Comparison of ENCODE assay signal across 29 cellular contexts in genomic region chr2:209008636-209009287, GRCh38.
"Had no signal": no experiment of that assay in that cellular context is flagged by ENCODE, and none has a peak within 500 bp of the region (broad histone marks: within the 10 kb centered on the region; RNA-seq: fewer than 3 reads in every experiment).

No MANE protein-coding gene starts in this region.

- H3K27me3 Mint-ChIP-seq: activated CD4-positive, alpha-beta T cell treated with anti-CD3 and anti-CD28 coated beads, Interleukin-2, amount 10 ng/mL, durations not matched to agents 24 days and 14 days; activated naive CD4-positive, alpha-beta T cell treated with anti-CD3 and anti-CD28 coated beads, Interleukin-2, amount 50 U/mL, for 24 hours; activated naive CD8-positive, alpha-beta T cell treated with anti-CD3 and anti-CD28 coated beads, Interleukin-2, amount 10 ng/mL, durations not matched to agents 7 days and 5 days; activated T-cell treated with anti-CD3 and anti-CD28 coated beads, Interleukin-2, amount 50 U/mL, for 24 hours; central memory CD8-positive, alpha-beta T cell; T-cell; T-helper 17 cell had no signal

- H3K4me1 Mint-ChIP-seq: activated CD4-positive, alpha-beta T cell treated with anti-CD3 and anti-CD28 coated beads, Interleukin-2, amount 10 ng/mL, durations not matched to agents 24 days and 14 days; activated naive CD4-positive, alpha-beta T cell treated with anti-CD3 and anti-CD28 coated beads, Interleukin-2, amount 50 U/mL, for 24 hours; activated naive CD8-positive, alpha-beta T cell treated with anti-CD3 and anti-CD28 coated beads, Interleukin-2, amount 10 ng/mL, durations not matched to agents 7 days and 5 days; central memory CD8-positive, alpha-beta T cell; T-cell; T-helper 17 cell had no signal

- H3K36me3 Mint-ChIP-seq: activated naive CD4-positive, alpha-beta T cell treated with anti-CD3 and anti-CD28 coated beads, Interleukin-2, amount 50 U/mL, for 24 hours; activated naive CD8-positive, alpha-beta T cell treated with anti-CD3 and anti-CD28 coated beads, Interleukin-2, amount 10 ng/mL, durations not matched to agents 7 days and 5 days; T-cell had no signal

- H3K27ac Mint-ChIP-seq: activated CD4-positive, alpha-beta T cell treated with anti-CD3 and anti-CD28 coated beads, Interleukin-2, amount 10 ng/mL, durations not matched to agents 24 days and 14 days; activated CD8-positive, alpha-beta T cell treated with anti-CD3 and anti-CD28 coated beads, Interleukin-2, amount 10 ng/mL, durations not matched to agents 7 days and 5 days; activated naive CD4-positive, alpha-beta T cell treated with anti-CD3 and anti-CD28 coated beads, Interleukin-2, amount 50 U/mL, for 24 hours; activated naive CD8-positive, alpha-beta T cell treated with anti-CD3 and anti-CD28 coated beads, Interleukin-2, amount 10 ng/mL, durations not matched to agents 7 days and 5 days; activated T-cell treated with anti-CD3 and anti-CD28 coated beads, Interleukin-2, amount 50 U/mL, for 24 hours; activated T-helper 2 cell treated with anti-CD3 and anti-CD28 coated beads, Interferon-gamma antibody, Interleukin-2, Interleukin-4, amounts not matched to agents 10 μg/mL and 5 μg/mL and 100 μg/mL, durations not matched to agents 14 hours and 24 hours and 36 hours; T-cell; T-helper 17 cell had no signal

- H3K9me3 Mint-ChIP-seq: activated CD4-positive, alpha-beta T cell treated with anti-CD3 and anti-CD28 coated beads, Interleukin-2, amount 10 ng/mL, durations not matched to agents 24 days and 14 days had no signal

- H3K4me1 ChIP-seq: ascending aorta, colonic mucosa had no signal

- DNase-seq: activated CD4-positive, alpha-beta T cell treated with anti-CD3 and anti-CD28 coated beads, Interleukin-2, amount 10 ng/mL, durations not matched to agents 24 days and 14 days; activated CD4-positive, alpha-beta T cell treated with anti-CD3 and anti-CD28 coated beads, Interleukin-2, amount 50 U/mL, for 4 hours; activated CD8-positive, alpha-beta T cell treated with anti-CD3 and anti-CD28 coated beads, Interleukin-2, amount 10 ng/mL, durations not matched to agents 7 days and 5 days; activated gamma-delta T cell; activated naive CD4-positive, alpha-beta T cell treated with Interleukin-2 at 50 U/mL for 16 hours; activated naive CD8-positive, alpha-beta T cell treated with anti-CD3 and anti-CD28 coated beads, Interleukin-2, amount 10 ng/mL, durations not matched to agents 7 days and 5 days; activated T-cell treated with anti-CD3 and anti-CD28 coated beads, Interleukin-2, amount 50 U/mL, for 24 hours; amygdala; colonic mucosa; NCI-H1105; NCI-H187 treated with DMSO at 0.1 percent for 48 hours; NCI-H2171; NCI-H510A; NCI-H526; NCI-H748 treated with DMSO at 0.1 percent for 48 hours; PC-9; SIG-M5; T-cell; T-helper 17 cell; WERI-Rb-1 had no signal

- H3K27ac ChIP-seq: ascending aorta, cardiac muscle cell, colonic mucosa, PC-9, RWPE1, WERI-Rb-1 had no signal

- H3K4me3 ChIP-seq: ascending aorta, cardiac muscle cell, colonic mucosa, PC-9 had no signal

- H3K4me2 ChIP-seq: PC-9 had no signal

- H3K4me3 Mint-ChIP-seq: activated CD4-positive, alpha-beta T cell treated with anti-CD3 and anti-CD28 coated beads, Interleukin-2, amount 10 ng/mL, durations not matched to agents 24 days and 14 days; activated CD8-positive, alpha-beta T cell treated with anti-CD3 and anti-CD28 coated beads, Interleukin-2, amount 10 ng/mL, durations not matched to agents 7 days and 5 days; activated naive CD4-positive, alpha-beta T cell treated with anti-CD3 and anti-CD28 coated beads, Interleukin-2, amount 50 U/mL, for 24 hours; activated naive CD8-positive, alpha-beta T cell treated with anti-CD3 and anti-CD28 coated beads, Interleukin-2, amount 10 ng/mL, durations not matched to agents 7 days and 5 days; activated T-cell treated with anti-CD3 and anti-CD28 coated beads, Interleukin-2, amount 50 U/mL, for 24 hours; central memory CD8-positive, alpha-beta T cell; T-cell; T-helper 17 cell had no signal

- ATAC-seq: activated CD8-positive, alpha-beta T cell treated with anti-CD3 and anti-CD28 coated beads, Interleukin-2, amount 10 ng/mL, durations not matched to agents 7 days and 5 days; Right ventricle myocardium inferior; SK-N-SH treated with all-trans-retinoic acid at 6 μM for 48 hours; T-cell; T-helper 17 cell had no signal

- H3K9me3 ChIP-seq: ascending aorta, colonic mucosa had no signal

- FAIRE-seq: RCC 7860 had no signal
